In genomic region chr2:200301953-200302628, GRCh38 we compare ENCODE assay signal across 23 cellular contexts. TPM values are rescaled to one million over a fixed set of nuclear protein-coding genes. Genes with fewer than 3 reads are reported as not detected.
DNase-seq lines count a peak whose midpoint lies in the region; ATAC-seq, FAIRE-seq and TF ChIP-seq lines count a peak whose summit lies in the region.
"Had no signal": no experiment of that assay in that cellular context is flagged by ENCODE, and none has a peak within 500 bp of the region (broad histone marks: within the 10 kb centered on the region; RNA-seq: fewer than 3 reads in every experiment).

No MANE protein-coding gene starts in this region.

- no peak for FAIRE-seq in astrocyte (lab: Jason Lieb, UNC)
- FAIRE-seq: GM12892, GM19239 had no signal

- POLR2A ChIA-PET in MCF 10A (lab: Yijun Ruan, JAX): interaction anchor here (0.7 to 3.5 kb wide), 12 partner anchors 13 to 328 kb away, joined by 3 to 31 read pairs (median 5); no protein-coding TSS in a partner anchor

- intact Hi-C loops in MCF 10A (cut with micrococcal nuclease): no loop called here
- intact Hi-C loops in breast epithelium (cut with DNase I; ENCODE audit: low total_unique reads): loop anchor here (2.0 kb wide), 1 partner anchor 79 kb away; no protein-coding TSS in a partner anchor

- H3K27me3 Mint-ChIP-seq in MCF 10A (ENCODE audit: insufficient read depth, unreplicated experiment) (no peaks in the 10 kb centered on the region), astrocyte (ENCODE audit: low read depth, unreplicated experiment) (no peaks in the 10 kb centered on the region), type B pancreatic cell (no peaks in the 10 kb centered on the region)

- TF ChIP-seq POLR2A in breast epithelium (IDR thresholded peaks at IDR 0.05): no peak

- no peak for ATAC-seq in HG02642 (IDR thresholded peaks at IDR 0.05; ENCODE audit: poor library complexity, unreplicated experiment)

- H4K20me1 ChIP-seq in astrocyte (ENCODE audit: insufficient read depth, low read length) (no peaks in the 10 kb centered on the region), hepatocyte (ENCODE audit: insufficient read depth, poor library complexity, severe bottlenecking) (no peaks in the 10 kb centered on the region), smooth muscle cell (ENCODE audit: low read depth) (no peaks in the 10 kb centered on the region)

- WGBS in hepatocyte (ENCODE audit: low lambda C conversion rate, missing lambda C conversion rate): 79% methylated on average over 1 of the region's 1 CpG
- WGBS in smooth muscle cell (ENCODE audit: low lambda C conversion rate): 88% methylated on average over 1 of the region's 1 CpG

- H3K4me2 ChIP-seq in astrocyte (ENCODE audit: low read length) (peak overlapping the region; percentile 50), hepatocyte (peak overlapping the region; percentile 17), smooth muscle cell (peak overlapping the region; percentile 32)

- no peak overlapping the region for H3K27ac ChIP-seq in breast epithelium
- peak overlapping the region; percentile 61 for H3K27ac ChIP-seq in astrocyte (ENCODE audit: low read depth, low read length)
- H3K27ac ChIP-seq in hepatocyte: peak overlapping the region; percentile 89
- peak overlapping the region; percentile 77 for H3K27ac ChIP-seq in smooth muscle cell (ENCODE audit: low read depth)
- H3K27ac ChIP-seq: adrenal gland, cardiac muscle cell, stomach, tibial nerve had no signal

- H3F3A ChIP-seq in smooth muscle cell (ENCODE audit: low read depth): peaks cover 7% of the 10 kb centered on the region

- no peak overlapping the region for H3K4me3 Mint-ChIP-seq in MCF 10A (ENCODE audit: unreplicated experiment)
- H3K4me3 Mint-ChIP-seq in astrocyte (ENCODE audit: unreplicated experiment): no peak overlapping the region
- no peak overlapping the region for H3K4me3 Mint-ChIP-seq in type B pancreatic cell
- H3K4me3 Mint-ChIP-seq: activated CD4-positive, alpha-beta memory T cell treated with anti-CD3 and anti-CD28 coated beads, Interleukin-2, amount 10 ng/mL, durations not matched to agents 7 days and 5 days had no signal

- H3K4me3 ChIP-seq in breast epithelium (no peak overlapping the region), astrocyte (ENCODE audit: insufficient read depth, low read depth, low read length) (no peak overlapping the region), hepatocyte (no peak overlapping the region), smooth muscle cell (no peak overlapping the region)
- H3K4me3 ChIP-seq: adrenal gland, cardiac muscle cell, right atrium auricular region, stomach, tibial nerve had no signal

- CTCF ChIA-PET in MCF 10A (lab: Yijun Ruan, JAX): interaction anchor here (1.2 to 2.3 kb wide), 3 partner anchors 13 to 39 kb away, joined by 3 to 9 read pairs (median 4); no protein-coding TSS in a partner anchor

- H3K27ac Mint-ChIP-seq in MCF 10A (ENCODE audit: low read depth, unreplicated experiment): peak overlapping the region; percentile 74
- peak overlapping the region; percentile 69 for H3K27ac Mint-ChIP-seq in astrocyte (ENCODE audit: unreplicated experiment)
- H3K27ac Mint-ChIP-seq in type B pancreatic cell: no peak overlapping the region
- H3K27ac Mint-ChIP-seq: activated CD4-positive, alpha-beta memory T cell treated with anti-CD3 and anti-CD28 coated beads, Interleukin-2, amount 10 ng/mL, durations not matched to agents 7 days and 5 days had no signal

- peaks cover 3% of the 10 kb centered on the region for H3K79me2 ChIP-seq in astrocyte (ENCODE audit: insufficient read depth, low read length)
- peaks cover 10% of the 10 kb centered on the region for H3K79me2 ChIP-seq in hepatocyte
- peaks cover 22% of the 10 kb centered on the region for H3K79me2 ChIP-seq in smooth muscle cell (ENCODE audit: low read depth)

- no peaks in the 10 kb centered on the region for H3K27me3 ChIP-seq in breast epithelium
- H3K27me3 ChIP-seq in astrocyte (ENCODE audit: insufficient read depth, low read length): no peaks in the 10 kb centered on the region
- no peaks in the 10 kb centered on the region for H3K27me3 ChIP-seq in hepatocyte
- H3K27me3 ChIP-seq in smooth muscle cell (ENCODE audit: low read depth): no peaks in the 10 kb centered on the region
- H3K27me3 ChIP-seq: adrenal gland, BE2C, cardiac muscle cell, right atrium auricular region, stomach, tibial nerve had no signal

- no peaks in the 10 kb centered on the region for H3K9me2 ChIP-seq in hepatocyte (replicated peaks; ENCODE audit: insufficient read depth)

- H2AFZ ChIP-seq in astrocyte (ENCODE audit: low read depth, low read length) (no peak overlapping the region), hepatocyte (no peak overlapping the region), smooth muscle cell (ENCODE audit: low read depth) (no peak overlapping the region)

- DNase-seq in MCF 10A (ENCODE audit: unreplicated experiment) (no peak), breast epithelium (ENCODE audit: low spot score in 2 of 2) (no peak), astrocyte (ENCODE audit: low read depth) (peak; percentile 41), hepatocyte (ENCODE audit: low spot score) (no peak), smooth muscle cell (lab: John Stamatoyannopoulos, UW; ENCODE audit: unreplicated experiment) (no peak), type B pancreatic cell (ENCODE audit: extremely low spot score, unreplicated experiment) (no peak), T-helper 9 cell (no peak)
- DNase-seq: activated T-cell treated with anti-CD3 and anti-CD28 coated beads for 4 hours, adrenal gland, BE2C, cortex of kidney, DMS79 treated with DMSO at 0.1 percent for 48 hours, KBM-7, NCI-H1436 treated with DMSO at 0.1 percent for 48 hours, NCI-H524 treated with DMSO at 0.1 percent for 48 hours, stomach had no signal

- H3K36me3 Mint-ChIP-seq in MCF 10A (ENCODE audit: insufficient read depth, unreplicated experiment): no peaks in the 10 kb centered on the region
- no peaks in the 10 kb centered on the region for H3K36me3 Mint-ChIP-seq in astrocyte (ENCODE audit: low read depth, unreplicated experiment)
- no peaks in the 10 kb centered on the region for H3K36me3 Mint-ChIP-seq in type B pancreatic cell

- H3K9me3 ChIP-seq in breast epithelium: no peaks in the 10 kb centered on the region
- no peaks in the 10 kb centered on the region for H3K9me3 ChIP-seq in astrocyte (ENCODE audit: insufficient read depth, low read depth, low read length)
- no peaks in the 10 kb centered on the region for H3K9me3 ChIP-seq in hepatocyte (ENCODE audit: low read depth)
- H3K9me3 ChIP-seq in smooth muscle cell (replicated peaks; ENCODE audit: low read depth): no peaks in the 10 kb centered on the region
- H3K9me3 ChIP-seq: adrenal gland, BE2C, right atrium auricular region, stomach, tibial nerve had no signal

- H3K9me3 Mint-ChIP-seq in MCF 10A (ENCODE audit: unreplicated experiment) (no peaks in the 10 kb centered on the region), astrocyte (ENCODE audit: unreplicated experiment) (no peaks in the 10 kb centered on the region), type B pancreatic cell (no peaks in the 10 kb centered on the region)
- H3K9me3 Mint-ChIP-seq: activated CD4-positive, alpha-beta memory T cell treated with anti-CD3 and anti-CD28 coated beads, Interleukin-2, amount 10 ng/mL, durations not matched to agents 7 days and 5 days had no signal

- TF ChIP-seq CTCF in MCF 10A (IDR thresholded peaks at IDR 0.05; ENCODE audit: unreplicated experiment) (no peak), breast epithelium (IDR thresholded peaks at IDR 0.05) (no peak), astrocyte (IDR thresholded peaks at IDR 0.05; ENCODE audit: insufficient read depth, low read depth, low read length) (no peak), hepatocyte (IDR thresholded peaks at IDR 0.05; ENCODE audit: poor library complexity) (no peak), smooth muscle cell (IDR thresholded peaks at IDR 0.05; ENCODE audit: borderline replicate concordance, insufficient read depth, poor library complexity, severe bottlenecking) (no peak), type B pancreatic cell (conservative IDR thresholded peaks at IDR 0.05) (no peak)

- no TSS peak for BruUV-seq in MCF 10A (replicated peaks; lab: Mats Ljungman, UMichigan)

- H3K4me1 ChIP-seq in breast epithelium: no peaks in the 10 kb centered on the region
- H3K4me1 ChIP-seq in astrocyte (ENCODE audit: insufficient read depth, low read length): peaks cover 31% of the 10 kb centered on the region
- peaks cover 29% of the 10 kb centered on the region for H3K4me1 ChIP-seq in hepatocyte (ENCODE audit: insufficient read depth)
- H3K4me1 ChIP-seq in smooth muscle cell (ENCODE audit: low read depth): peaks cover 5% of the 10 kb centered on the region
- H3K4me1 ChIP-seq: BE2C had no signal

- H3K9ac ChIP-seq in astrocyte (ENCODE audit: low read length) (no peak overlapping the region), smooth muscle cell (ENCODE audit: low read depth) (peak overlapping the region; percentile 7)

- H3K36me3 ChIP-seq in breast epithelium (no peaks in the 10 kb centered on the region), astrocyte (ENCODE audit: insufficient read depth, low read length) (no peaks in the 10 kb centered on the region), hepatocyte (replicated peaks; ENCODE audit: insufficient read depth, low read depth) (no peaks in the 10 kb centered on the region), smooth muscle cell (ENCODE audit: low read depth) (no peaks in the 10 kb centered on the region)
- H3K36me3 ChIP-seq: adrenal gland, BE2C, cardiac muscle cell, right atrium auricular region, stomach, tibial nerve had no signal

- H3K4me1 Mint-ChIP-seq in MCF 10A (ENCODE audit: insufficient read depth, unreplicated experiment) (peaks cover 35% of the 10 kb centered on the region), astrocyte (ENCODE audit: low read depth, unreplicated experiment) (peaks cover 36% of the 10 kb centered on the region), type B pancreatic cell (ENCODE audit: unreplicated experiment) (peaks cover 20% of the 10 kb centered on the region)

RNA-seq across cellular contexts. Expression of gene SPATS2L, which starts 4.4 kb away (rescaled TPM):
- total RNA-seq in MCF 10A (2022): 67.5 and 68.3 TPM in 2 replicates
- total RNA-seq in breast epithelium: 10 to 100 TPM; 61.3 to 67.5 (median 64.5) TPM
- 192 and 221 TPM in 2 replicates for total RNA-seq in astrocyte
- total RNA-seq in hepatocyte: 159 and 173 TPM in 2 replicates
- 202 and 239 TPM in 2 replicates for polyA plus RNA-seq in hepatocyte
- 314 and 356 TPM in 2 replicates for total RNA-seq in smooth muscle cell
- 394 and 432 TPM in 2 replicates for polyA plus RNA-seq in smooth muscle cell
- 97.8 and 114 TPM in 2 replicates for total RNA-seq in type B pancreatic cell (ENCODE audit: low replicate concordance)

Comparison
In these comparisons a context has a peak if more than half of its experiments do, and no peak if none do; other contexts are left out.
1. H3K27ac ChIP-seq: peak in astrocyte (single experiment), hepatocyte (single experiment) and smooth muscle cell (single experiment); none in breast epithelium (0 of 2).
2. Peak in every context shown above with its lines, with median percentiles within 50 percentile points of each other: H3K4me2 ChIP-seq.